Comparison of ENCODE assay signal across 20 cellular contexts in the genomic region with DNA sequence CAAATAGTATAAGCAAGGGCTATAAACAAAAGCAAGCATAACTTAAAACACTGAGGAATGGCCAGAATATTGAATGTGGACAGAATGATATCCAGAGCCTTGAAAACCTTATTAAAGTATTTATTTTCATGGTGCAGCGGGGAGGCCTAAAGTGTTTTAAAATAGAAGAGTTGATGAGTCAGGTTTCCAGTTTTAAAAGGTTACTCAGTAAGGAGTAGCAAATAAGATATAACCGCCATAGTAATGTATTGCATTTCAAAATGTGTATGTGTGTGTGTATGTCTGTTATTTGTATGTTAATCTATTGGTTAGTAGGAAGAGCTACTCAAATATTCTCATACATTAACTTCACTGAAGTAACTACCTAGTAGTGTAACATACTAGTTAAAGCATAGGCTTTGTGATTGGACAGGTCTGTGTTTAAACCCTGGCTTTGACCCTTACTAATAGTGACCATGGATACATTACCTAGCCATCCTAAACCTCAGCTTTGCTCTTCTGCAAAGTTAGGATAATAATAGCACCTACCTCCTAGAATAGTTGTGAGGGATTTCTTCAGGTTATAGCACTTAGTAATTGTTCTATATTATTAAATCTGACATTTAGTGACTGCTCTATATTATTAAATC. TPM values are rescaled to one million over a fixed set of nuclear protein-coding genes. Genes with fewer than 3 reads are reported as not detected.
DNase-seq lines count a peak whose midpoint lies in the region; ATAC-seq and TF ChIP-seq lines count a peak whose summit lies in the region.
"Had no signal": no experiment of that assay in that cellular context is flagged by ENCODE, and none has a peak within 500 bp of the region (broad histone marks: within the 10 kb centered on the region; RNA-seq: fewer than 3 reads in every experiment).

No MANE protein-coding gene starts in this region.

- no peak for TF ChIP-seq POLR2A in heart left ventricle (IDR thresholded peaks at IDR 0.05)
- TF ChIP-seq POLR2A in gastrocnemius medialis (IDR thresholded peaks at IDR 0.05) = no peak

- H3K36me3 ChIP-seq in heart left ventricle (peaks cover 0 to 100% (median 100%) of the 10 kb centered on the region in 9 donors), gastrocnemius medialis (peaks cover 0 to 68% of the 10 kb centered on the region in 2 donors)

- no peaks in the 10 kb centered on the region for H3K9me3 Mint-ChIP-seq in HFFc6
- H3K9me3 Mint-ChIP-seq in central memory CD8-positive, alpha-beta T cell = no peaks in the 10 kb centered on the region
- H3K9me3 Mint-ChIP-seq in activated naive CD8-positive, alpha-beta T cell treated with anti-CD3 and anti-CD28 coated beads, Interleukin-2, amount 50 U/mL, for 24 hours = no peaks in the 10 kb centered on the region
- H3K9me3 Mint-ChIP-seq: CD8-positive, alpha-beta memory T cell; GM23338 had no signal

- DNase-seq in heart left ventricle (no peak), Right ventricle myocardium superior (no peak), HFFc6 (no peak), gastrocnemius medialis (no peak), NCI-H1105 (lab: John Stamatoyannopoulos, UW) (no peak)
- no peak for DNase-seq in central memory CD8-positive, alpha-beta T cell (ENCODE audit: low spot score in 2 of 2)
- no peak for DNase-seq in activated naive CD8-positive, alpha-beta T cell treated with anti-CD3 and anti-CD28 coated beads, Interleukin-2, amount 50 U/mL, for 24 hours
- DNase-seq: 8988T; Calu3; CD8-positive, alpha-beta memory T cell; MG63; NCI-H1436 treated with DMSO at 0.1 percent for 48 hours; NCI-H2029 treated with DMSO at 0.1 percent for 48 hours; NCI-H345; NCI-H524; NCI-H774; SHP77 had no signal

- H3K9me3 ChIP-seq in heart left ventricle = no peaks in the 10 kb centered on the region
- no peaks in the 10 kb centered on the region for H3K9me3 ChIP-seq in gastrocnemius medialis
- H3K9me3 ChIP-seq: BLaER1 treated with 17β-estradiol and CSF1 and Interleukin-3, amounts not matched to agents 10 nM and 100 nM; MG63 had no signal

- no peak overlapping the region for H3K4me3 Mint-ChIP-seq in HFFc6
- no peak overlapping the region for H3K4me3 Mint-ChIP-seq in central memory CD8-positive, alpha-beta T cell
- H3K4me3 Mint-ChIP-seq in activated naive CD8-positive, alpha-beta T cell treated with anti-CD3 and anti-CD28 coated beads, Interleukin-2, amount 50 U/mL, for 24 hours = no peak overlapping the region
- H3K4me3 Mint-ChIP-seq: CD8-positive, alpha-beta memory T cell; GM23338 had no signal

- H3K4me3 ChIP-seq in heart left ventricle = no peak overlapping the region
- peak overlapping the region in 1 of 4 donors; percentile 17 for H3K4me3 ChIP-seq in gastrocnemius medialis
- H3K4me3 ChIP-seq: BLaER1 treated with 17β-estradiol and CSF1 and Interleukin-3, amounts not matched to agents 10 nM and 100 nM; GM23338; MG63 had no signal

- no peaks in the 10 kb centered on the region for H3K27me3 Mint-ChIP-seq in HFFc6 (ENCODE audit: insufficient read depth)
- no peaks in the 10 kb centered on the region for H3K27me3 Mint-ChIP-seq in central memory CD8-positive, alpha-beta T cell
- no peaks in the 10 kb centered on the region for H3K27me3 Mint-ChIP-seq in activated naive CD8-positive, alpha-beta T cell treated with anti-CD3 and anti-CD28 coated beads, Interleukin-2, amount 50 U/mL, for 24 hours
- H3K27me3 Mint-ChIP-seq: CD8-positive, alpha-beta memory T cell had no signal

- peaks cover 39% of the 10 kb centered on the region for H3K36me3 Mint-ChIP-seq in HFFc6 (ENCODE audit: low read depth)
- H3K36me3 Mint-ChIP-seq in central memory CD8-positive, alpha-beta T cell (ENCODE audit: insufficient read depth) = peaks cover 66% of the 10 kb centered on the region
- peaks cover 58% of the 10 kb centered on the region for H3K36me3 Mint-ChIP-seq in activated naive CD8-positive, alpha-beta T cell treated with anti-CD3 and anti-CD28 coated beads, Interleukin-2, amount 50 U/mL, for 24 hours (ENCODE audit: low read depth)

- peak; percentile 37 to 71 (median 61) for ATAC-seq in heart left ventricle
- no peak for ATAC-seq in Right ventricle myocardium superior (ENCODE audit: poor library complexity)
- no peak for ATAC-seq in central memory CD8-positive, alpha-beta T cell (replicated peaks; ENCODE audit: extremely low read depth, poor library complexity, severe bottlenecking)
- ATAC-seq in gastrocnemius medialis = peak; percentile 75 to 81
- ATAC-seq in HG03378 (IDR thresholded peaks at IDR 0.05; ENCODE audit: unreplicated experiment) = no peak
- no peak for ATAC-seq in activated naive CD8-positive, alpha-beta T cell treated with anti-CD3 and anti-CD28 coated beads, Interleukin-2, amount 50 U/mL, for 24 hours
- ATAC-seq: GM23338 had no signal

- peaks cover 28% of the 10 kb centered on the region for H3K4me1 Mint-ChIP-seq in HFFc6 (ENCODE audit: low read depth)
- H3K4me1 Mint-ChIP-seq in central memory CD8-positive, alpha-beta T cell = peaks cover 18% of the 10 kb centered on the region
- H3K4me1 Mint-ChIP-seq in activated naive CD8-positive, alpha-beta T cell treated with anti-CD3 and anti-CD28 coated beads, Interleukin-2, amount 50 U/mL, for 24 hours = peaks cover 2% of the 10 kb centered on the region
- H3K4me1 Mint-ChIP-seq: GM23338 had no signal

- in situ Hi-C loops in gastrocnemius medialis (cut with MboI; ENCODE audit: low sequenced_read_pairs in 4 of 4) = no loop called here

- H3K27ac ChIP-seq in heart left ventricle (peak overlapping the region in 8 of 12 donors; percentile 5 to 70 (median 40)), gastrocnemius medialis (peak overlapping the region; percentile 95 to 99 (median 99))
- H3K27ac ChIP-seq: BLaER1 treated with 17β-estradiol and CSF1 and Interleukin-3, amounts not matched to agents 10 nM and 100 nM had no signal

- no peak for TF ChIP-seq CTCF in heart left ventricle (IDR thresholded peaks at IDR 0.05)
- no peak for TF ChIP-seq CTCF in HFFc6 (IDR thresholded peaks at IDR 0.05)
- TF ChIP-seq CTCF in gastrocnemius medialis (IDR thresholded peaks at IDR 0.05 in 4 of 5, conservative IDR thresholded peaks at IDR 0.05 in 1 of 5) = no peak

- 48 to 71% (median 64%) methylated on average over 2 of the region's 2 CpGs for WGBS in heart left ventricle, 4 donors

- H3K4me1 ChIP-seq in heart left ventricle (peaks cover 0 to 9% (median 0%) of the 10 kb centered on the region in 12 donors), gastrocnemius medialis (peaks cover 55 to 57% of the 10 kb centered on the region in 2 donors)
- H3K4me1 ChIP-seq: BLaER1 treated with 17β-estradiol and CSF1 and Interleukin-3, amounts not matched to agents 10 nM and 100 nM had no signal

- H3K27ac Mint-ChIP-seq in HFFc6 = peak overlapping the region; percentile 27
- H3K27ac Mint-ChIP-seq in central memory CD8-positive, alpha-beta T cell (ENCODE audit: low read depth) = peak overlapping the region; percentile 9
- H3K27ac Mint-ChIP-seq in activated naive CD8-positive, alpha-beta T cell treated with anti-CD3 and anti-CD28 coated beads, Interleukin-2, amount 50 U/mL, for 24 hours = no peak overlapping the region
- H3K27ac Mint-ChIP-seq: GM23338 had no signal

- intact Hi-C loops in heart left ventricle (cut with DNase I) (no loop called here), Right ventricle myocardium superior (cut with DNase I) (no loop called here), gastrocnemius medialis (cut with DNase I; ENCODE audit: low total_unique reads) (no loop called here)

- H3K27me3 ChIP-seq in heart left ventricle = no peaks in the 10 kb centered on the region
- no peaks in the 10 kb centered on the region for H3K27me3 ChIP-seq in gastrocnemius medialis
- H3K27me3 ChIP-seq: BLaER1 treated with 17β-estradiol and CSF1 and Interleukin-3, amounts not matched to agents 10 nM and 100 nM; MG63 had no signal

RNA-seq across cellular contexts. Expression of a gene that starts 16.9 kb away (rescaled TPM):
- 10 to 100 TPM; 27.0 to 53.2 (median 37.7) TPM for total RNA-seq in heart left ventricle
- 10 to 100 TPM; 45.2 to 45.6 TPM for polyA plus RNA-seq in heart left ventricle
- 37.2 TPM for total RNA-seq in Right ventricle myocardium superior
- 10 to 100 TPM; 11.2 to 15.2 (median 12.4) TPM for total RNA-seq in HFFc6 (2021; fragmentation: NEBNext Ultra II Directional; extraction: Animal tissue kit (Norgen Biotek cat#: 25700))
- 100 to 1,000 TPM in 3 of 4 donors, 10 to 100 TPM in 1; 85.2 to 172 (median 126) TPM for total RNA-seq in gastrocnemius medialis

RNA-seq across cellular contexts. Expression of a gene that starts 17.0 kb away (rescaled TPM):
- 10 to 100 TPM; 28.5 to 45.2 (median 34.7) TPM for total RNA-seq in heart left ventricle
- 10 to 100 TPM; 17.0 to 19.9 TPM for polyA plus RNA-seq in heart left ventricle
- 32.4 TPM for total RNA-seq in Right ventricle myocardium superior
- total RNA-seq in HFFc6 (2021; fragmentation: NEBNext Ultra II Directional; extraction: Animal tissue kit (Norgen Biotek cat#: 25700)) = 10 to 100 TPM; 36.7 to 42.1 (median 38.7) TPM
- 10 to 100 TPM; 28.1 to 45.3 (median 32.5) TPM for total RNA-seq in gastrocnemius medialis

RNA-seq across cellular contexts. Expression of a gene that starts 33.5 kb away (rescaled TPM):
- under 1 TPM in 8 of 9 donors, not detected in 1; 0.08 to 0.72 (median 0.20) TPM for total RNA-seq in heart left ventricle
- under 1 TPM; 0.11 to 0.21 TPM for polyA plus RNA-seq in heart left ventricle
- 0.67 TPM for total RNA-seq in Right ventricle myocardium superior
- 1 to 10 TPM in 4 of 6 experiments, under 1 TPM in 2; 0.43 to 1.7 (median 1.1) TPM for total RNA-seq in HFFc6 (2021; fragmentation: NEBNext Ultra II Directional; extraction: Animal tissue kit (Norgen Biotek cat#: 25700))
- 1 to 10 TPM in 3 of 4 donors, under 1 TPM in 1; 0.89 to 3.2 (median 1.3) TPM for total RNA-seq in gastrocnemius medialis

Comparison
In these comparisons a context has a peak if more than half of its experiments do, and no peak if none do; other contexts are left out.
1. ATAC-seq: peak in heart left ventricle (4 of 4) and gastrocnemius medialis (2 of 2); none in Right ventricle myocardium superior (single experiment), central memory CD8-positive, alpha-beta T cell (single experiment), HG03378 (single experiment) and activated naive CD8-positive, alpha-beta T cell treated with anti-CD3 and anti-CD28 coated beads, Interleukin-2, amount 50 U/mL, for 24 hours (single experiment).